In the genomic region with DNA sequence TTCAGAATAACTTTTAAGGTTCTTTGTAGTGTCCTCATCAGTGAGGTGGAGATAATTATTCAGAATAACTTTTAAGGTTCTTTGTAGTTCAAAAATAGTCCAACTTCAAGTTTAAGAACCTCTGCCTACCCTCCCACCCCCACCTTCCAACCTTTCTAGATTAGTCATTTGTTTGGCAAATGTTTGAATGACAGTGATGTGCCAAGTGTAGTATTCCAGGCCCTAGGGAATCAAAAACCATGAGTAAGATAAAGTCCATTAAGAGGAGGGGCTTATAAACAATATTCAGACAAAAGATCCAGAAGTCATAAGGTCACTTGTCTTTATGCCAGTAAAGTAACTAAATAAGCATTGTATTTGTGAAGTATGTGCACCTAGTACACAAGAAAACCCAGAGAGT, we compare ENCODE assay signal across 20 cellular contexts. TPM values are rescaled to one million over a fixed set of nuclear protein-coding genes. Genes with fewer than 3 reads are reported as not detected.
A peak's percentile ranks its signal among the peaks of the same experiment; 100 is the strongest.
DNase-seq lines count a peak whose midpoint lies in the region; ATAC-seq, FAIRE-seq and TF ChIP-seq lines count a peak whose summit lies in the region.
"Had no signal": no experiment of that assay in that cellular context is flagged by ENCODE, and none has a peak within 500 bp of the region (broad histone marks: within the 10 kb centered on the region; RNA-seq: fewer than 3 reads in every experiment).

No MANE protein-coding gene starts in this region.

- no peak for TF ChIP-seq POLR2A in GM18505 (IDR thresholded peaks at IDR 0.05; ENCODE audit: borderline replicate concordance, extremely low read depth, insufficient read depth, insufficient read length)

- no peak for FAIRE-seq in bronchial epithelial cell (lab: Jason Lieb, UNC)
- FAIRE-seq: GM12878, K562, small intestine, TTC549 had no signal

- no peaks in the 10 kb centered on the region for H3K27me3 ChIP-seq in bronchial epithelial cell (ENCODE audit: control insufficient read depth, insufficient read depth, low read length)
- no peaks in the 10 kb centered on the region for H3K27me3 ChIP-seq in H7 (ENCODE audit: control insufficient read depth, insufficient read depth, low read length)
- H3K27me3 ChIP-seq: BLaER1 treated with 17β-estradiol and CSF1 and Interleukin-3, amounts not matched to agents 10 nM and 100 nM; neutrophil had no signal

- H3K36me3 ChIP-seq in bronchial epithelial cell (ENCODE audit: control insufficient read depth, insufficient read depth, low read length) (no peaks in the 10 kb centered on the region), H7 (replicated peaks; ENCODE audit: control insufficient read depth, insufficient read depth, low read length) (peaks cover 1% of the 10 kb centered on the region; the same call in 1 of the 2 replicates)

- no peak overlapping the region for H3K4me3 ChIP-seq in bronchial epithelial cell (ENCODE audit: low read depth, low read length)
- no peak overlapping the region for H3K4me3 ChIP-seq in H7 (ENCODE audit: insufficient read depth, low read depth, low read length)
- H3K4me3 ChIP-seq: BLaER1 treated with 17β-estradiol and CSF1 and Interleukin-3, amounts not matched to agents 10 nM and 100 nM; GM12878; K562; SK-N-MC had no signal

- DNase-seq in EH (ENCODE audit: low read depth), result peak; percentile 40
- peak; percentile 63 for DNase-seq in LHCN-M2 (ENCODE audit: low read depth)
- peak; percentile 58 for DNase-seq in bronchial epithelial cell (ENCODE audit: low read depth)
- peak; percentile 58 for DNase-seq in myocyte (ENCODE audit: low read depth)
- DNase-seq in iPS-NIHi7 (ENCODE audit: extremely low spot score), result no peak
- DNase-seq in H7, result no peak
- DNase-seq: DND-41; effector CD8-positive, alpha-beta T cell; mesendoderm; NCI-H1436 treated with DMSO at 0.1 percent for 48 hours; NCI-H446; small intestine; stimulated activated naive CD4-positive, alpha-beta T cell had no signal

- TF ChIP-seq CTCF in bronchial epithelial cell (IDR thresholded peaks at IDR 0.05; ENCODE audit: insufficient read depth, low read length, severe bottlenecking), result no peak

- no peak for ATAC-seq in GM18505 (IDR thresholded peaks at IDR 0.05; ENCODE audit: unreplicated experiment)
- ATAC-seq: K562 had no signal

RNA-seq across cellular contexts. Expression of gene DCUN1D4, which starts 51.3 kb away (rescaled TPM):
- total RNA-seq in LHCN-M2 (2014; rRNA removed) (23.3 and 26.2 TPM in 2 replicates), bronchial epithelial cell (28.7 and 34.7 TPM in 2 replicates), myocyte (26.4 and 36.8 TPM in 2 replicates)
- polyA plus RNA-seq in LHCN-M2 (2012), result 21.0 TPM
- polyA plus RNA-seq in myocyte (2012), result 31.6 TPM
- 10.4 and 15.5 TPM in 2 replicates for total RNA-seq in H7 (2014; rRNA removed; shearing (Covaris generic))

Comparison
In these comparisons a context has a peak if more than half of its experiments do, and no peak if none do; other contexts are left out.
1. DNase-seq: peak in EH (single experiment), LHCN-M2 (single experiment), bronchial epithelial cell (single experiment) and myocyte (single experiment); none in iPS-NIHi7 (single experiment) and H7 (single experiment).